17 cellular contexts compared by ENCODE assay signal in the genomic region with DNA sequence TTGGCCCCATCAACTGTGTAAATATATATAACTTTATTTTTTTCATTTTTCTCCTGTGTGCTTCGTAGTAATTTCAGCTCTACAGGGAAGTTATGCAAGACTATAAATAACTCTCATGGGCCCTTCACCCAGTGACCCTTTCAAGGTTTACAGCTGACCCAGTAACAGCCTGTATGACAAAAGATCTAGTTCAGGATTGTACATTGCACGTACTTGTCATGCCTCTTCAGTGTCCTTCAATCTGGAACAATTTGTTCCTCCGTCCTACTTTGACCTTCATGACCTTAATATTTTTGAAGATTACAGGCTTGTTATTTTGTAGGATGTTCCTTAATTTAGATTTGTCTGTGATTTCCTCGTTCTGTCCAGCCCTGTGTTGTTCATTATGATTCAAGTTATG. TPM values are rescaled to one million over a fixed set of nuclear protein-coding genes. Genes with fewer than 3 reads are reported as not detected.
DNase-seq lines count a peak whose midpoint lies in the region; ATAC-seq and TF ChIP-seq lines count a peak whose summit lies in the region.
"Had no signal": no experiment of that assay in that cellular context is flagged by ENCODE, and none has a peak within 500 bp of the region (broad histone marks: within the 10 kb centered on the region; RNA-seq: fewer than 3 reads in every experiment).

No MANE protein-coding gene starts in this region.

- H3K4me1 Mint-ChIP-seq in CD8-positive, alpha-beta memory T cell: no peaks in the 10 kb centered on the region
- no peaks in the 10 kb centered on the region for H3K4me1 Mint-ChIP-seq in activated T-cell treated with anti-CD3 and anti-CD28 coated beads, Interleukin-2, amount 50 U/mL, for 24 hours (ENCODE audit: low read depth)

- H3K4me3 ChIP-seq in NB4 (ENCODE audit: low read depth, low read length): no peak overlapping the region
- H3K4me3 ChIP-seq in cardiac fibroblast (replicated peaks in 1 of 2; ENCODE audit: low read depth in 2 of 2, low read length in 2 of 2): no peak overlapping the region
- no peak overlapping the region for H3K4me3 ChIP-seq in spleen
- H3K4me3 ChIP-seq in CD8-positive, alpha-beta memory T cell (ENCODE audit: low read length): no peak overlapping the region

- no peak for TF ChIP-seq CTCF in NB4 (IDR thresholded peaks at IDR 0.05; ENCODE audit: low read depth, low read length)
- TF ChIP-seq CTCF in cardiac fibroblast (IDR thresholded peaks at IDR 0.05; ENCODE audit: low read depth, low read length): no peak
- TF ChIP-seq CTCF in spleen (IDR thresholded peaks at IDR 0.05 in 8 of 11, conservative IDR thresholded peaks at IDR 0.05 in 3 of 11): no peak

- no peak overlapping the region for H3K4me3 Mint-ChIP-seq in CD8-positive, alpha-beta memory T cell
- no peak overlapping the region for H3K4me3 Mint-ChIP-seq in activated T-cell treated with anti-CD3 and anti-CD28 coated beads, Interleukin-2, amount 50 U/mL, for 24 hours

- intact Hi-C loops in spleen (cut with DNase I; ENCODE audit: low total_unique reads): no loop called here

- peak overlapping the region in 7 of 8 donors; percentile 34 to 68 (median 47) for H3K27ac ChIP-seq in spleen
- no peak overlapping the region for H3K27ac ChIP-seq in CD8-positive, alpha-beta memory T cell (ENCODE audit: low read depth, low read length)

- ATAC-seq in left lobe of liver: peak; percentile 76

- no peaks in the 10 kb centered on the region for H3K36me3 Mint-ChIP-seq in CD8-positive, alpha-beta memory T cell
- no peaks in the 10 kb centered on the region for H3K36me3 Mint-ChIP-seq in activated T-cell treated with anti-CD3 and anti-CD28 coated beads, Interleukin-2, amount 50 U/mL, for 24 hours (ENCODE audit: low read depth)

- no peaks in the 10 kb centered on the region for H3K36me3 ChIP-seq in spleen
- no peaks in the 10 kb centered on the region for H3K36me3 ChIP-seq in CD8-positive, alpha-beta memory T cell (ENCODE audit: insufficient read depth, low read length)

- peaks cover 0 to 6% (median 4%) of the 10 kb centered on the region in 8 donors for H3K9me3 ChIP-seq in spleen
- no peaks in the 10 kb centered on the region for H3K9me3 ChIP-seq in CD8-positive, alpha-beta memory T cell (ENCODE audit: low read length)
- H3K9me3 ChIP-seq: SK-N-SH had no signal

- no peaks in the 10 kb centered on the region for H3K27me3 Mint-ChIP-seq in CD8-positive, alpha-beta memory T cell
- H3K27me3 Mint-ChIP-seq in activated T-cell treated with anti-CD3 and anti-CD28 coated beads, Interleukin-2, amount 50 U/mL, for 24 hours: no peaks in the 10 kb centered on the region

- no peaks in the 10 kb centered on the region for H3K27me3 ChIP-seq in spleen (replicated peaks in 1 of 7)
- no peaks in the 10 kb centered on the region for H3K27me3 ChIP-seq in CD8-positive, alpha-beta memory T cell (ENCODE audit: insufficient read depth, low read length, poor library complexity, severe bottlenecking)

- no peak overlapping the region for H3K27ac Mint-ChIP-seq in CD8-positive, alpha-beta memory T cell
- H3K27ac Mint-ChIP-seq in activated T-cell treated with anti-CD3 and anti-CD28 coated beads, Interleukin-2, amount 50 U/mL, for 24 hours: no peak overlapping the region

- 42 to 54% (median 43%) methylated on average over 4 of the region's 4 CpGs for WGBS in spleen, 5 donors

- CTCF ChIA-PET in CD8-positive, alpha-beta memory T cell (lab: Charles Lee): no interaction called here

- POLR2A ChIA-PET in CD8-positive, alpha-beta memory T cell (lab: Charles Lee): no interaction called here

- TF ChIP-seq POLR2A in NB4 (IDR thresholded peaks at IDR 0.05; ENCODE audit: extremely low read depth, insufficient read length): no peak
- TF ChIP-seq POLR2A in spleen (IDR thresholded peaks at IDR 0.05): no peak

- DNase-seq in NB4 (ENCODE audit: low read depth): peak; percentile 3
- DNase-seq in cardiac fibroblast (ENCODE audit: low read depth in 2 of 2): peak; percentile 11 to 18
- DNase-seq in left lobe of liver (ENCODE audit: low spot score): no peak
- no peak for DNase-seq in spleen
- DNase-seq in activated CD4-positive, alpha-beta T cell treated with anti-CD3 and anti-CD28 coated beads for 4 hours: no peak
- no peak for DNase-seq in CD8-positive, alpha-beta memory T cell
- no peak for DNase-seq in activated T-cell treated with anti-CD3 and anti-CD28 coated beads, Interleukin-2, amount 50 U/mL, for 24 hours
- DNase-seq: DMS 273 treated with DMSO at 0.1 percent for 48 hours, GOT3, IMR-90, NCI-H1048, NCI-H146, NCI-H2081 treated with DMSO at 0.1 percent for 48 hours, NCI-H226, NCI-H526 treated with DMSO at 0.1 percent for 48 hours, SK-N-SH had no signal

- H3K4me1 ChIP-seq in spleen: peaks cover 0 to 19% (median 1%) of the 10 kb centered on the region in 6 donors
- H3K4me1 ChIP-seq in CD8-positive, alpha-beta memory T cell (ENCODE audit: insufficient read depth, low read length): no peaks in the 10 kb centered on the region

- peaks cover 2 to 7% (median 3%) of the 10 kb centered on the region in 5 donors for H3K9me3 Mint-ChIP-seq in CD8-positive, alpha-beta memory T cell
- peaks cover 2% of the 10 kb centered on the region for H3K9me3 Mint-ChIP-seq in activated T-cell treated with anti-CD3 and anti-CD28 coated beads, Interleukin-2, amount 50 U/mL, for 24 hours

RNA-seq across cellular contexts. Expression of gene BRINP2, which starts 40.5 kb away (rescaled TPM):
- total RNA-seq in left lobe of liver (0.23 TPM), spleen (1 to 10 TPM in 3 of 7 donors, under 1 TPM in 4; 0.33 to 1.5 (median 0.95) TPM)
- polyA plus RNA-seq in spleen: 1 to 10 TPM in 1 of 3 donors, under 1 TPM in 2; 0.39 to 1.5 (median 0.54) TPM
- total RNA-seq in CD8-positive, alpha-beta memory T cell: not detected
- not detected for polyA plus RNA-seq in CD8-positive, alpha-beta memory T cell
- total RNA-seq: IMR-90 had no signal
- polyA plus RNA-seq: AG04450, IMR-90 had no signal

RNA-seq across cellular contexts. Expression of gene ASTN1, which starts 46.7 kb away (rescaled TPM):
- 0.18 TPM for total RNA-seq in left lobe of liver
- 1 to 10 TPM; 2.6 to 7.5 (median 5.6) TPM for total RNA-seq in spleen
- under 1 TPM; 0.56 to 0.64 (median 0.61) TPM for polyA plus RNA-seq in spleen
- total RNA-seq in CD8-positive, alpha-beta memory T cell: not detected
- not detected for polyA plus RNA-seq in CD8-positive, alpha-beta memory T cell

Comparison
In these comparisons a context has a peak if more than half of its experiments do, and no peak if none do; other contexts are left out.
1. DNase-seq: peak in NB4 (single experiment) and cardiac fibroblast (2 of 2); none in left lobe of liver (single experiment), spleen (single experiment), activated CD4-positive, alpha-beta T cell treated with anti-CD3 and anti-CD28 coated beads for 4 hours (0 of 2), CD8-positive, alpha-beta memory T cell (0 of 5) and activated T-cell treated with anti-CD3 and anti-CD28 coated beads, Interleukin-2, amount 50 U/mL, for 24 hours (single experiment).